In the genomic region with DNA sequence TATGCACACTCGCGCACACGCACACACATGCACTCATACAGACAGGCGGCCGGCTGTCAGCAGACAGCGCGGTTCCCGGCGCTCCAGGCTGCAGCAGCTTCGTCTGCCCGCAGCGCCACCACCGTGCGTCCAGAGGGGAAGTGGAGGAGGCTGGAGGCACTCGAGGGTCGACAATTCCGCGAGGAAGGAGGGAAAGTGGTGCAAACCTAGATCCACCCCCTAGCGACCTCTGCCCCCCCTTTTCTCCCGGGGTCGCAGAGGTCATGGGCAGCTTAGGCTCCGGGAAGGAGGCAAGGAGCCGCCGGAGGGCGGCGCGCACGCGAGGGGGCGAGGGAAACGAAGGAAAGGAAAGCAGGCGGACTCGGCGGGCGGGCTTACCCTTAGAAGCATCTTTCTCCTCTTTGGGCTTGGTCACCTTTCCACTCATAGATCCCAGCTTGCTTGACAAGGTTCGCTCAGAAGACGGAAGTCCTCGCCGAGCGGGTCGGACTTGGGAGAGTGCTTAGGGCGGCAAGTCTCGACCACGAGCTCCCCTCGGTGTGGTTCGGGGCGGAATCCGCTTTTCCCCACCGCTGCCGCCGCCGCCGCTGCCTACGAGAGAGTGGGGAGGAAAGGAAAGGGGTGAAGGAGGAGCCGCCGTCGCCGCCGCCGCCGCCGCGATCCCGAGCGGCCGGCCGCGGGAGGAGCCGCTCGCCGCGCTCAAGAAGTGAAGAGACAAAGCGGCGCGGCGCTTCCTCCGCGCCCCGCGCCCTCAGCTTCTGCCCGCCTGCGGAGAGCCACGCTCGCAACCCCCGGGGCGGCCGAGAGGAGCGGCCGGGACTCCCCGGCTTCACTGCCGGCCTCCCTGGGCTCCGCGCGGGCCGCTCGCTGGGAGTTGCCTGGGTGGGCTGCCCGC, we compare ENCODE assay signal across 1 cellular context.
TF ChIP-seq lines count a peak whose summit lies in the region.

No MANE protein-coding gene starts in this region.

TF ChIP-seq in K562, 482 proteins besides CTCF, POLR2A, EP300 and RAD21 (continued from another document):
- TF ChIP-seq, protein P1, sequence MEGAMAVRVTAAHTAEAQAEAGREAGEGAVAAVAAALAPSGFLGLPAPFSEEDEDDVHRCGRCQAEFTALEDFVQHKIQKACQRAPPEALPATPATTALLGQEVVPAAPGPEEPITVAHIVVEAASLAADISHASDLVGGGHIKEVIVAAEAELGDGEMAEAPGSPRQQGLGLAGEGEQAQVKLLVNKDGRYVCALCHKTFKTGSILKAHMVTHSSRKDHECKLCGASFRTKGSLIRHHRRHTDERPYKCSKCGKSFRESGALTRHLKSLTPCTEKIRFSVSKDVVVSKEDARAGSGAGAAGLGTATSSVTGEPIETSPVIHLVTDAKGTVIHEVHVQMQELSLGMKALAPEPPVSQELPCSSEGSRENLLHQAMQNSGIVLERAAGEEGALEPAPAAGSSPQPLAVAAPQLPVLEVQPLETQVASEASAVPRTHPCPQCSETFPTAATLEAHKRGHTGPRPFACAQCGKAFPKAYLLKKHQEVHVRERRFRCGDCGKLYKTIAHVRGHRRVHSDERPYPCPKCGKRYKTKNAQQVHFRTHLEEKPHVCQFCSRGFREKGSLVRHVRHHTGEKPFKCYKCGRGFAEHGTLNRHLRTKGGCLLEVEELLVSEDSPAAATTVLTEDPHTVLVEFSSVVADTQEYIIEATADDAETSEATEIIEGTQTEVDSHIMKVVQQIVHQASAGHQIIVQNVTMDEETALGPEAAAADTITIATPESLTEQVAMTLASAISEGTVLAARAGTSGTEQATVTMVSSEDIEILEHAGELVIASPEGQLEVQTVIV (CRISPR knock-in tag; IDR thresholded peaks at IDR 0.05; ENCODE audit: borderline replicate concordance) = no peak
- TF ChIP-seq PHF8 (IDR thresholded peaks at IDR 0.05; ENCODE audit: borderline replicate concordance, low read length) (peak; percentile 26; the same call in 1 of the 2 replicates), ELF1 (tag; IDR thresholded peaks at IDR 0.05) (no peak), CEBPB (tag; IDR thresholded peaks at IDR 0.05) (no peak), ZNF41 (CRISPR knock-in tag; conservative IDR thresholded peaks at IDR 0.05) (no peak), SAFB2 (IDR thresholded peaks at IDR 0.05; ENCODE audit: borderline replicate concordance, low read depth, low read length, severe bottlenecking) (no peak), FOS (IDR thresholded peaks at IDR 0.05; ENCODE audit: extremely low read depth, insufficient read length) (no peak), L3MBTL2 (IDR thresholded peaks at IDR 0.05) (peak; percentile 51; the same call in 1 of the 2 replicates), POLR3A (IDR thresholded peaks at IDR 0.05; ENCODE audit: borderline replicate concordance, extremely low read depth, insufficient read depth, insufficient read length) (no peak), TEAD2 (tag; IDR thresholded peaks at IDR 0.05) (no peak), JUNB (CRISPR knock-in tag; conservative IDR thresholded peaks at IDR 0.05) (no peak), TAF9B (IDR thresholded peaks at IDR 0.05; ENCODE audit: partially characterized antibody) (no peak), ZFX (CRISPR knock-in tag; IDR thresholded peaks at IDR 0.05) (no peak; the same call in 1 of the 2 replicates), TRIM24 (IDR thresholded peaks at IDR 0.05) (no peak), RBBP5 (IDR thresholded peaks at IDR 0.05; ENCODE audit: borderline replicate concordance, insufficient read depth, low read length, poor library complexity, severe bottlenecking) (peak; percentile 20), ATF1 (CRISPR knock-in tag; IDR thresholded peaks at IDR 0.05) (no peak), ATF1 (tag; IDR thresholded peaks at IDR 0.05) (no peak), NR2C2 (CRISPR knock-in tag; IDR thresholded peaks at IDR 0.05) (no peak), NR2C2 (tag; IDR thresholded peaks at IDR 0.05) (peak; percentile 76), ZNF224 (CRISPR knock-in tag; IDR thresholded peaks at IDR 0.05) (no peak), SMAD3 (CRISPR knock-in tag; conservative IDR thresholded peaks at IDR 0.05) (no peak), HDAC6 (IDR thresholded peaks at IDR 0.05; ENCODE audit: low read depth, low read length) (no peak)
- TF ChIP-seq, protein P2, sequence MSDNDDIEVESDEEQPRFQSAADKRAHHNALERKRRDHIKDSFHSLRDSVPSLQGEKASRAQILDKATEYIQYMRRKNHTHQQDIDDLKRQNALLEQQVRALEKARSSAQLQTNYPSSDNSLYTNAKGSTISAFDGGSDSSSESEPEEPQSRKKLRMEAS (CRISPR knock-in tag; IDR thresholded peaks at IDR 0.05) = peak; percentile 43; the same call in 1 of the 2 replicates
- TF ChIP-seq, protein P3, sequence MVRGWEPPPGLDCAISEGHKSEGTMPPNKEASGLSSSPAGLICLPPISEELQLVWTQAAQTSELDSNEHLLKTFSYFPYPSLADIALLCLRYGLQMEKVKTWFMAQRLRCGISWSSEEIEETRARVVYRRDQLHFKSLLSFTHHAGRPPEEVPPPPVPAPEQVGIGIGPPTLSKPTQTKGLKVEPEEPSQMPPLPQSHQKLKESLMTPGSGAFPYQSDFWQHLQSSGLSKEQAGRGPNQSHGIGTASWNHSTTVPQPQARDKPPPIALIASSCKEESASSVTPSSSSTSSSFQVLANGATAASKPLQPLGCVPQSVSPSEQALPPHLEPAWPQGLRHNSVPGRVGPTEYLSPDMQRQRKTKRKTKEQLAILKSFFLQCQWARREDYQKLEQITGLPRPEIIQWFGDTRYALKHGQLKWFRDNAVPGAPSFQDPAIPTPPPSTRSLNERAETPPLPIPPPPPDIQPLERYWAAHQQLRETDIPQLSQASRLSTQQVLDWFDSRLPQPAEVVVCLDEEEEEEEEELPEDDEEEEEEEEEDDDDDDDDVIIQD (CRISPR knock-in tag; IDR thresholded peaks at IDR 0.05) = no peak
- TF ChIP-seq, protein P4, sequence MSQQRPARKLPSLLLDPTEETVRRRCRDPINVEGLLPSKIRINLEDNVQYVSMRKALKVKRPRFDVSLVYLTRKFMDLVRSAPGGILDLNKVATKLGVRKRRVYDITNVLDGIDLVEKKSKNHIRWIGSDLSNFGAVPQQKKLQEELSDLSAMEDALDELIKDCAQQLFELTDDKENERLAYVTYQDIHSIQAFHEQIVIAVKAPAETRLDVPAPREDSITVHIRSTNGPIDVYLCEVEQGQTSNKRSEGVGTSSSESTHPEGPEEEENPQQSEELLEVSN (IDR thresholded peaks at IDR 0.05; ENCODE audit: borderline replicate concordance in 1 of 2, extremely low read depth in 1 of 2, insufficient read depth in 1 of 2, insufficient read length in 1 of 2, low read depth in 1 of 2, low read length in 1 of 2, poor library complexity in 1 of 2, severe bottlenecking in 1 of 2) = peak in 1 of 2 experiments; percentile 80
- TF ChIP-seq, protein P5, sequence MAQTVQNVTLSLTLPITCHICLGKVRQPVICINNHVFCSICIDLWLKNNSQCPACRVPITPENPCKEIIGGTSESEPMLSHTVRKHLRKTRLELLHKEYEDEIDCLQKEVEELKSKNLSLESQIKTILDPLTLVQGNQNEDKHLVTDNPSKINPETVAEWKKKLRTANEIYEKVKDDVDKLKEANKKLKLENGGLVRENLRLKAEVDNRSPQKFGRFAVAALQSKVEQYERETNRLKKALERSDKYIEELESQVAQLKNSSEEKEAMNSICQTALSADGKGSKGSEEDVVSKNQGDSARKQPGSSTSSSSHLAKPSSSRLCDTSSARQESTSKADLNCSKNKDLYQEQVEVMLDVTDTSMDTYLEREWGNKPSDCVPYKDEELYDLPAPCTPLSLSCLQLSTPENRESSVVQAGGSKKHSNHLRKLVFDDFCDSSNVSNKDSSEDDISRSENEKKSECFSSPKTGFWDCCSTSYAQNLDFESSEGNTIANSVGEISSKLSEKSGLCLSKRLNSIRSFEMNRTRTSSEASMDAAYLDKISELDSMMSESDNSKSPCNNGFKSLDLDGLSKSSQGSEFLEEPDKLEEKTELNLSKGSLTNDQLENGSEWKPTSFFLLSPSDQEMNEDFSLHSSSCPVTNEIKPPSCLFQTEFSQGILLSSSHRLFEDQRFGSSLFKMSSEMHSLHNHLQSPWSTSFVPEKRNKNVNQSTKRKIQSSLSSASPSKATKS (CRISPR knock-in tag; IDR thresholded peaks at IDR 0.05) = no peak
